ENCODE assay signal across 19 cellular contexts in the genomic region with DNA sequence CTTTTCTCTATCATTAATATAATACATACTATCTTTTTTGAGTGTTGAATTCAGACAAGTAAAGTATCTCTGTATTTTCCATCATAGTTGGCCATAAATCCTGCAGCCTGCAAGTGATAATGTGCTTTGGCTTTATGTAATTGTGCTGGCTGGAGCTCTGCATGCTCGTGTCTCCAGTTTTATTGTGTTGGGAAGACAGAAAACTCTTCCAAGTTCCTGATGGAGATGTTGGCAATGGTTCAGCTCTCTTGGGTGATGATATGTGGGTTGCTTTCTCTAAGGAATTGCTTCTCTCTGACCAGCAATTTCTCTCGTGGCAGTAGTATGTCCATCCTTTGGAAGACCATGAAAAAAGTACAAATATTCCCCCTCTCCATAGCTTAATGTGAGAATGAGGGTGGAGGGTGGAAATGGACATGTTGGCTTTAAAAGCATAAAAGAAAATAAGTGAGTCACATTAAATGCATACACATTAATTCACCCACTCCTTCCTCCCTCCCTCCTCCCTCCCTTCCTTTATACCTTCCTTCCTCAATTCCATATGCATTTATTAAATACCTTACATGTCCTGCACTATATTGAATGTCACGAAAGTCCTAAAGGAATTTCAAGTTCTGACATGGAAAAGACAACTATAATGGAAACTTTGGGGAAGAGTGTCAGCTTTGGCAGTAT.
DNase-seq lines count a peak whose midpoint lies in the region; ATAC-seq, FAIRE-seq and TF ChIP-seq lines count a peak whose summit lies in the region.
"Had no signal": no experiment of that assay in that cellular context is flagged by ENCODE, and none has a peak within 500 bp of the region (broad histone marks: within the 10 kb centered on the region; RNA-seq: fewer than 3 reads in every experiment).

No MANE protein-coding gene starts in this region.

- H3K4me1 ChIP-seq in uterus = no peaks in the 10 kb centered on the region

- H3K27ac ChIP-seq in uterus = peak overlapping the region; percentile 25 to 35
- H3K27ac ChIP-seq: heart left ventricle, right atrium auricular region, SJSA1 had no signal

- no peaks in the 10 kb centered on the region for H3K36me3 ChIP-seq in uterus
- H3K36me3 ChIP-seq: heart left ventricle, right atrium auricular region, SJSA1 had no signal

- ATAC-seq in left ventricle myocardium superior = peak; percentile 51
- no peak for ATAC-seq in Right ventricle myocardium inferior
- ATAC-seq: activated CD4-positive, alpha-beta T cell treated with anti-CD3 and anti-CD28 coated beads for 36 hours had no signal

- no peaks in the 10 kb centered on the region for H3K27me3 ChIP-seq in uterus
- H3K27me3 ChIP-seq: right atrium auricular region, SJSA1 had no signal

- no peaks in the 10 kb centered on the region for H3K9me3 ChIP-seq in uterus
- H3K9me3 ChIP-seq: heart left ventricle, right atrium auricular region, SJSA1 had no signal

- TF ChIP-seq CTCF in fibroblast of mammary gland (conservative IDR thresholded peaks at IDR 0.05; ENCODE audit: control insufficient read depth, insufficient read depth, low read depth, low read length) (no peak), uterus (IDR thresholded peaks at IDR 0.05) (no peak)

- H3K4me3 ChIP-seq in fibroblast of mammary gland (ENCODE audit: control insufficient read depth, low read depth, low read length) = no peak overlapping the region
- H3K4me3 ChIP-seq in uterus = no peak overlapping the region
- H3K4me3 ChIP-seq: heart left ventricle, K562, right atrium auricular region, SJSA1 had no signal

- no peak for TF ChIP-seq POLR2A in uterus (IDR thresholded peaks at IDR 0.05)

- DNase-seq in left ventricle myocardium superior (no peak), Right ventricle myocardium inferior (ENCODE audit: missing footprints) (no peak), RCC 7860 (ENCODE audit: low spot score) (no peak), fibroblast of mammary gland (ENCODE audit: low read depth) (peak; percentile 63), uterus (peak; percentile 28 to 49), NCI-H1436 treated with DMSO at 0.1 percent for 48 hours (lab: John Stamatoyannopoulos, UW) (no peak), H4 (ENCODE audit: low spot score) (no peak)
- DNase-seq in stimulated activated CD4-positive, alpha-beta T cell treated with anti-CD3 and anti-CD28 coated beads, Interleukin-15, amount 100 ng/mL, for 24 hours = no peak
- DNase-seq: activated CD4-positive, alpha-beta T cell treated with anti-CD3 and anti-CD28 coated beads for 36 hours; AML-193; cortex of kidney; DMS153; heart left ventricle; islet precursor cell; stimulated activated CD4-positive, alpha-beta T cell treated with anti-CD3 and anti-CD28 coated beads, Interleukin-1b, Interleukin-23, amount 100 ng/mL, for 48 hours; T1000 had no signal

- peak; percentile 33 for FAIRE-seq in RCC 7860 (lab: Jason Lieb, UNC)
- FAIRE-seq: K562 had no signal

- intact Hi-C loops in left ventricle myocardium superior (cut with micrococcal nuclease) = no loop called here
- intact Hi-C loops in Right ventricle myocardium inferior (cut with DNase I) = no loop called here
- intact Hi-C loops in uterus (cut with DNase I; ENCODE audit: low total_unique reads) = no loop called here

Comparison
In these comparisons a context has a peak if more than half of its experiments do, and no peak if none do; other contexts are left out.
1. DNase-seq: peak in fibroblast of mammary gland (single experiment) and uterus (2 of 2); none in left ventricle myocardium superior (single experiment), Right ventricle myocardium inferior (single experiment), RCC 7860 (single experiment), NCI-H1436 treated with DMSO at 0.1 percent for 48 hours (single experiment), stimulated activated CD4-positive, alpha-beta T cell treated with anti-CD3 and anti-CD28 coated beads, Interleukin-15, amount 100 ng/mL, for 24 hours (single experiment) and H4 (single experiment).